In genomic region chr10:70544431-70545340, GRCh38 we compare ENCODE assay signal across 13 cellular contexts.
"Had no signal": no experiment of that assay in that cellular context is flagged by ENCODE, and none has a peak within 500 bp of the region (broad histone marks: within the 10 kb centered on the region; RNA-seq: fewer than 3 reads in every experiment).

No MANE protein-coding gene starts in this region.

- H3K4me1 ChIP-seq: body of pancreas, vagina had no signal

- H3K9me3 Mint-ChIP-seq: activated naive CD4-positive, alpha-beta T cell treated with anti-CD3 and anti-CD28 coated beads, Interleukin-2, amount 50 U/mL, for 24 hours; activated T-helper 1 cell treated with anti-CD3 and anti-CD28 coated beads, Interleukin-12 subunit alpha, Interleukin-12 subunit beta, Interleukin-2, Interleukin-4 antibody, amounts not matched to agents 30 ng/mL and 10 ng/mL and 1 ng/mL, durations not matched to agents 14 hours and 24 hours and 36 hours; nephron progenitor cell had no signal

- DNase-seq: activated CD4-positive, alpha-beta T cell treated with anti-CD3 and anti-CD28 coated beads for 48 hours; activated CD8-positive, alpha-beta T cell treated with anti-CD3 and anti-CD28 coated beads, Interleukin-2, amount 10 ng/mL, durations not matched to agents 7 days and 5 days; amniotic stem cell; body of pancreas; effector memory CD4-positive, alpha-beta T cell; left ventricle myocardium inferior; mesenchymal stem cell; nephron progenitor cell; ovary; thyroid gland had no signal

- H3K4me3 Mint-ChIP-seq: activated CD8-positive, alpha-beta T cell treated with anti-CD3 and anti-CD28 coated beads, Interleukin-2, amount 10 ng/mL, durations not matched to agents 7 days and 5 days; activated naive CD4-positive, alpha-beta T cell treated with anti-CD3 and anti-CD28 coated beads, Interleukin-2, amount 50 U/mL, for 24 hours; activated T-helper 1 cell treated with anti-CD3 and anti-CD28 coated beads, Interleukin-12 subunit alpha, Interleukin-12 subunit beta, Interleukin-2, Interleukin-4 antibody, amounts not matched to agents 30 ng/mL and 10 ng/mL and 1 ng/mL, durations not matched to agents 14 hours and 24 hours and 36 hours; nephron progenitor cell had no signal

- H3K27ac ChIP-seq: body of pancreas, left ventricle myocardium inferior, ovary, thyroid gland, vagina had no signal

- H3K4me3 ChIP-seq: body of pancreas, left ventricle myocardium inferior, ovary, thyroid gland, vagina had no signal

- H3K36me3 Mint-ChIP-seq: activated naive CD4-positive, alpha-beta T cell treated with anti-CD3 and anti-CD28 coated beads, Interleukin-2, amount 50 U/mL, for 24 hours had no signal

- H3K27me3 Mint-ChIP-seq: activated naive CD4-positive, alpha-beta T cell treated with anti-CD3 and anti-CD28 coated beads, Interleukin-2, amount 50 U/mL, for 24 hours had no signal

- H3K4me1 Mint-ChIP-seq: activated naive CD4-positive, alpha-beta T cell treated with anti-CD3 and anti-CD28 coated beads, Interleukin-2, amount 50 U/mL, for 24 hours had no signal

- H3K36me3 ChIP-seq: ovary, thyroid gland, vagina had no signal

- H3K27me3 ChIP-seq: body of pancreas, ovary, thyroid gland, vagina had no signal

- H3K27ac Mint-ChIP-seq: activated CD8-positive, alpha-beta T cell treated with anti-CD3 and anti-CD28 coated beads, Interleukin-2, amount 10 ng/mL, durations not matched to agents 7 days and 5 days; activated naive CD4-positive, alpha-beta T cell treated with anti-CD3 and anti-CD28 coated beads, Interleukin-2, amount 50 U/mL, for 24 hours; activated T-helper 1 cell treated with anti-CD3 and anti-CD28 coated beads, Interleukin-12 subunit alpha, Interleukin-12 subunit beta, Interleukin-2, Interleukin-4 antibody, amounts not matched to agents 30 ng/mL and 10 ng/mL and 1 ng/mL, durations not matched to agents 14 hours and 24 hours and 36 hours had no signal

- H3K9me3 ChIP-seq: body of pancreas, left ventricle myocardium inferior, ovary, thyroid gland, vagina had no signal

- ATAC-seq: activated CD8-positive, alpha-beta T cell treated with anti-CD3 and anti-CD28 coated beads, Interleukin-2, amount 10 ng/mL, durations not matched to agents 7 days and 5 days; body of pancreas had no signal
